ENCODE assay signal across 28 cellular contexts in the genomic region with DNA sequence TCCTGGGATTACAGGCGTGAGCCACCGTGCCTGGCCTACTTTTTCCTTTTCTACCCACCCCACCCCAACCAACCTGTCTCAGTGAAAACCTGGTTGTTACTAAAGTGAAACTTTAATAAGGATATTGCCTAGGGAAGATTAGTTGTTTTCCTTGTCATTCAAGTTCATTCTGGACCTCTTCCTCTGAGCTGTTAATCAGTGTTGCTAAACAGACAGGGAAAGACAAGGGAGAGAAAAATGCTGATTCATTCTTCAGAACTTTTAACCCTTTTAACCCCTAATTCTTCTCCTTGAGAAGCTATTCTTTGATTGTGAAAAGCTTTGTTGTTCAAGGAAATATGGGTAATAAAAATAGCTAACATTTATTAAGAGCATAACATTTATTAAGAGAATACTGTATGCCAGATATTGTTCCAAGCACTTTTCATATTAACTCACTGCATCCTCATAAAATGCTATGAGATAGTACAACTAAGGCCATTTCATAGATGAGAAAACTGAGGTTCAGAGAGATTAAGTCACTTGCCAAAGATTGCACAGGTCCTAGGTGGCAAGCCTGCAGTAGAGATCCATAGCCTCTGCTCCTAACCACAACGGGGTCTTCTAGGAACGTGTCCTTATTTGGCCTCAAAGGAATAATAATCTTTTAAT. TPM values are rescaled to one million over a fixed set of nuclear protein-coding genes. Genes with fewer than 3 reads are reported as not detected.
DNase-seq lines count a peak whose midpoint lies in the region; ATAC-seq, FAIRE-seq and TF ChIP-seq lines count a peak whose summit lies in the region.
"Had no signal": no experiment of that assay in that cellular context is flagged by ENCODE, and none has a peak within 500 bp of the region (broad histone marks: within the 10 kb centered on the region; RNA-seq: fewer than 3 reads in every experiment).

No MANE protein-coding gene starts in this region.

- CTCF ChIA-PET in MCF 10A (lab: Yijun Ruan, JAX): interaction anchor here (0.9 to 2.4 kb wide), 6 partner anchors 11 to 820 kb away, joined by 3 to 17 read pairs (median 3); no protein-coding TSS in a partner anchor

- no TSS peak for BruUV-seq in MCF 10A (replicated peaks; lab: Mats Ljungman, UMichigan)

- H3K27ac Mint-ChIP-seq in MCF 10A (ENCODE audit: low read depth, unreplicated experiment): no peak overlapping the region
- no peak overlapping the region for H3K27ac Mint-ChIP-seq in stimulated activated memory B cell treated with anti-CD40 and anti-IgM and Interleukin-4, amounts not matched to agents 10 μg/mL and 1 μg/mL and 100 μg/mL, for 72 hours
- H3K27ac Mint-ChIP-seq in activated naive CD4-positive, alpha-beta T cell treated with anti-CD3 and anti-CD28 coated beads, Interleukin-2, amount 50 U/mL, for 72 hours: no peak overlapping the region
- H3K27ac Mint-ChIP-seq: activated CD8-positive, alpha-beta T cell treated with anti-CD3 and anti-CD28 coated beads for 36 hours; activated naive CD8-positive, alpha-beta T cell treated with anti-CD3 and anti-CD28 coated beads, Interleukin-2, amount 10 ng/mL, durations not matched to agents 7 days and 5 days; memory B cell; progenitor cell of endocrine pancreas; T-cell had no signal

- no peak overlapping the region for H3K4me3 ChIP-seq in breast epithelium
- H3K4me3 ChIP-seq in bronchial epithelial cell (ENCODE audit: low read depth, low read length): no peak overlapping the region
- no peak overlapping the region for H3K4me3 ChIP-seq in fibroblast of the aortic adventitia (ENCODE audit: low read depth, low read length)
- H3K4me3 ChIP-seq: BLaER1, body of pancreas, esophagus muscularis mucosa, SJCRH30 had no signal

- no peaks in the 10 kb centered on the region for H3K9me3 Mint-ChIP-seq in MCF 10A (ENCODE audit: unreplicated experiment)
- no peaks in the 10 kb centered on the region for H3K9me3 Mint-ChIP-seq in stimulated activated memory B cell treated with anti-CD40 and anti-IgM and Interleukin-4, amounts not matched to agents 10 μg/mL and 1 μg/mL and 100 μg/mL, for 72 hours
- H3K9me3 Mint-ChIP-seq in activated naive CD4-positive, alpha-beta T cell treated with anti-CD3 and anti-CD28 coated beads, Interleukin-2, amount 50 U/mL, for 72 hours: no peaks in the 10 kb centered on the region
- H3K9me3 Mint-ChIP-seq: activated CD8-positive, alpha-beta T cell treated with anti-CD3 and anti-CD28 coated beads for 36 hours; T-cell had no signal

- H3K36me3 ChIP-seq in breast epithelium: no peaks in the 10 kb centered on the region
- no peaks in the 10 kb centered on the region for H3K36me3 ChIP-seq in bronchial epithelial cell (ENCODE audit: control insufficient read depth, insufficient read depth, low read length)
- H3K36me3 ChIP-seq: BLaER1, esophagus muscularis mucosa, neutrophil, SJCRH30 had no signal

- no peaks in the 10 kb centered on the region for H3K9me3 ChIP-seq in breast epithelium
- H3K9me3 ChIP-seq: BLaER1, body of pancreas, neutrophil, SJCRH30 had no signal

- no peak for FAIRE-seq in bronchial epithelial cell (lab: Jason Lieb, UNC)
- FAIRE-seq: A204.1 had no signal

- TF ChIP-seq CTCF in MCF 10A (IDR thresholded peaks at IDR 0.05; ENCODE audit: unreplicated experiment) (no peak), breast epithelium (IDR thresholded peaks at IDR 0.05) (no peak), bronchial epithelial cell (IDR thresholded peaks at IDR 0.05; ENCODE audit: insufficient read depth, low read length, severe bottlenecking) (no peak), fibroblast of the aortic adventitia (IDR thresholded peaks at IDR 0.05; ENCODE audit: insufficient read depth, low read length) (no peak)

- no peak for TF ChIP-seq POLR2A in breast epithelium (IDR thresholded peaks at IDR 0.05)

- POLR2A ChIA-PET in MCF 10A (lab: Yijun Ruan, JAX): interaction anchor here (0.6 kb wide), 2 partner anchors 13 to 1823 kb away, joined by 3 read pairs; no protein-coding TSS in a partner anchor

- DNase-seq in MCF 10A (ENCODE audit: unreplicated experiment) (peak; percentile 21), breast epithelium (ENCODE audit: low spot score in 2 of 2) (no peak), bronchial epithelial cell (ENCODE audit: low read depth) (peak; percentile 52), fibroblast of the aortic adventitia (ENCODE audit: low read depth) (peak; percentile 7), stromal cell of bone marrow (ENCODE audit: low read depth) (peak; percentile 9)
- no peak for DNase-seq in activated naive CD4-positive, alpha-beta T cell treated with anti-CD3 and anti-CD28 coated beads, Interleukin-2, amount 50 U/mL, for 72 hours (ENCODE audit: low spot score in 2 of 2)
- DNase-seq: activated CD8-positive, alpha-beta T cell treated with anti-CD3 and anti-CD28 coated beads for 36 hours; activated effector memory CD4-positive, alpha-beta T cell treated with Interleukin-2 at 50 U/mL for 16 hours; activated naive CD8-positive, alpha-beta T cell treated with anti-CD3 and anti-CD28 coated beads, Interleukin-2, amount 10 ng/mL, durations not matched to agents 7 days and 5 days; body of pancreas; Calu3; effector CD8-positive, alpha-beta T cell; glutamatergic neuron; kidney glomerular epithelial cell; NCI-H1694; NCI-H526 treated with DMSO at 0.1 percent for 48 hours; SJCRH30; substantia nigra; T-cell had no signal

- no peak for ATAC-seq in stimulated activated memory B cell treated with anti-CD40 and anti-IgM and Interleukin-4, amounts not matched to agents 10 μg/mL and 1 μg/mL and 100 μg/mL, for 72 hours
- ATAC-seq in activated naive CD4-positive, alpha-beta T cell treated with anti-CD3 and anti-CD28 coated beads, Interleukin-2, amount 50 U/mL, for 72 hours: no peak
- ATAC-seq in HG02973 (IDR thresholded peaks at IDR 0.05; ENCODE audit: unreplicated experiment): no peak
- ATAC-seq: activated CD4-positive, CD25-positive, alpha-beta regulatory T cell treated with anti-CD3 and anti-CD28 coated beads, Interleukin-2, amount 50 U/mL, for 24 hours; activated CD8-positive, alpha-beta T cell treated with anti-CD3 and anti-CD28 coated beads for 36 hours; body of pancreas; T-cell had no signal

- H3K27ac ChIP-seq in breast epithelium: no peak overlapping the region
- H3K27ac ChIP-seq: BLaER1, body of pancreas, esophagus muscularis mucosa, neutrophil, SJCRH30 had no signal

- no peaks in the 10 kb centered on the region for H3K4me1 Mint-ChIP-seq in MCF 10A (ENCODE audit: insufficient read depth, unreplicated experiment)
- no peaks in the 10 kb centered on the region for H3K4me1 Mint-ChIP-seq in stimulated activated memory B cell treated with anti-CD40 and anti-IgM and Interleukin-4, amounts not matched to agents 10 μg/mL and 1 μg/mL and 100 μg/mL, for 72 hours
- H3K4me1 Mint-ChIP-seq: memory B cell had no signal

- H3K27me3 Mint-ChIP-seq in MCF 10A (ENCODE audit: insufficient read depth, unreplicated experiment): no peaks in the 10 kb centered on the region
- H3K27me3 Mint-ChIP-seq in stimulated activated memory B cell treated with anti-CD40 and anti-IgM and Interleukin-4, amounts not matched to agents 10 μg/mL and 1 μg/mL and 100 μg/mL, for 72 hours: no peaks in the 10 kb centered on the region
- H3K27me3 Mint-ChIP-seq: activated CD8-positive, alpha-beta T cell treated with anti-CD3 and anti-CD28 coated beads for 36 hours; progenitor cell of endocrine pancreas; T-cell had no signal

- H3K36me3 Mint-ChIP-seq in MCF 10A (ENCODE audit: insufficient read depth, unreplicated experiment): peaks cover 6% of the 10 kb centered on the region
- no peaks in the 10 kb centered on the region for H3K36me3 Mint-ChIP-seq in stimulated activated memory B cell treated with anti-CD40 and anti-IgM and Interleukin-4, amounts not matched to agents 10 μg/mL and 1 μg/mL and 100 μg/mL, for 72 hours
- no peaks in the 10 kb centered on the region for H3K36me3 Mint-ChIP-seq in activated naive CD4-positive, alpha-beta T cell treated with anti-CD3 and anti-CD28 coated beads, Interleukin-2, amount 50 U/mL, for 72 hours
- H3K36me3 Mint-ChIP-seq: memory B cell, T-cell had no signal

- no peak overlapping the region for H3K4me3 Mint-ChIP-seq in MCF 10A (ENCODE audit: unreplicated experiment)
- H3K4me3 Mint-ChIP-seq in stimulated activated memory B cell treated with anti-CD40 and anti-IgM and Interleukin-4, amounts not matched to agents 10 μg/mL and 1 μg/mL and 100 μg/mL, for 72 hours: no peak overlapping the region
- H3K4me3 Mint-ChIP-seq: activated CD8-positive, alpha-beta T cell treated with anti-CD3 and anti-CD28 coated beads for 36 hours; activated naive CD8-positive, alpha-beta T cell treated with anti-CD3 and anti-CD28 coated beads, Interleukin-2, amount 10 ng/mL, durations not matched to agents 7 days and 5 days; memory B cell; T-cell had no signal

- intact Hi-C loops in MCF 10A (cut with micrococcal nuclease): no loop called here
- intact Hi-C loops in breast epithelium (cut with DNase I; ENCODE audit: low total_unique reads): no loop called here

- no peaks in the 10 kb centered on the region for H3K27me3 ChIP-seq in breast epithelium
- no peaks in the 10 kb centered on the region for H3K27me3 ChIP-seq in bronchial epithelial cell (ENCODE audit: control insufficient read depth, insufficient read depth, low read length)
- H3K27me3 ChIP-seq: BLaER1, body of pancreas, esophagus muscularis mucosa, neutrophil, SJCRH30 had no signal

- H3K4me1 ChIP-seq in breast epithelium: no peaks in the 10 kb centered on the region
- H3K4me1 ChIP-seq: BLaER1, body of pancreas, esophagus muscularis mucosa, SJCRH30 had no signal

RNA-seq across cellular contexts. Expression of a gene that starts 34.8 kb away (rescaled TPM):
- total RNA-seq in MCF 10A (2022) (175 and 214 TPM in 2 replicates), breast epithelium (10 to 100 TPM; 53.4 to 84.6 (median 63.1) TPM), bronchial epithelial cell (163 and 261 TPM in 2 replicates), fibroblast of the aortic adventitia (ENCODE audit: low replicate concordance) (186 and 331 TPM in 2 replicates)
- total RNA-seq in activated naive CD4-positive, alpha-beta T cell treated with anti-CD3 and anti-CD28 coated beads, Interleukin-2, amount 50 U/mL, for 72 hours: 10 to 100 TPM; 59.1 to 69.0 TPM

Comparison
In these comparisons a context has a peak if more than half of its experiments do, and no peak if none do; other contexts are left out.
1. DNase-seq: peak in MCF 10A (single experiment), bronchial epithelial cell (single experiment), fibroblast of the aortic adventitia (single experiment) and stromal cell of bone marrow (single experiment); none in breast epithelium (0 of 2) and activated naive CD4-positive, alpha-beta T cell treated with anti-CD3 and anti-CD28 coated beads, Interleukin-2, amount 50 U/mL, for 72 hours (0 of 2).